In genomic region chr10:133159950-133160812, GRCh38 we compare ENCODE assay signal across 8 cellular contexts. TPM values are rescaled to one million over a fixed set of nuclear protein-coding genes. Genes with fewer than 3 reads are reported as not detected.
A peak's percentile ranks its signal among the peaks of the same experiment; 100 is the strongest.
DNase-seq lines count a peak whose midpoint lies in the region; ATAC-seq, FAIRE-seq and TF ChIP-seq lines count a peak whose summit lies in the region.

KNDC1 (plus strand) TSS chr10:133160219; CDS start chr10:133160468, 249 bp downstream.

- H3K27me3 ChIP-seq in GM23338 (ENCODE audit: insufficient read depth): no peaks in the 10 kb centered on the region
- peaks cover 15% of the 10 kb centered on the region for H3K27me3 ChIP-seq in astrocyte (ENCODE audit: insufficient read depth, low read length)
- H3K27me3 ChIP-seq in iPS-18a (ENCODE audit: control insufficient read depth, insufficient read depth, low read length): peaks cover 10% of the 10 kb centered on the region
- H3K27me3 ChIP-seq in spleen (replicated peaks in 1 of 7): peaks cover 0 to 77% (median 42%) of the 10 kb centered on the region in 7 donors

- POLR2A ChIA-PET in A549 (lab: Yijun Ruan, JAX): no interaction called here

- H3K4me3 ChIP-seq in A549 (peak within 1 kb of the TSS; percentile 88), GM23338 (peak within 1 kb of the TSS; percentile 80), astrocyte (ENCODE audit: insufficient read depth, low read depth, low read length) (peak within 1 kb of the TSS; percentile 39), iPS-18a (ENCODE audit: low read length) (peak within 1 kb of the TSS; percentile 68), spleen (peak within 1 kb of the TSS; percentile 27 to 72 (median 43))

- TF ChIP-seq POLR2A in A549 (IDR thresholded peaks at IDR 0.05; ENCODE audit: low read length) (no peak), spleen (IDR thresholded peaks at IDR 0.05) (no peak)

- H3K36me3 ChIP-seq in GM23338 (ENCODE audit: insufficient read depth) (no peaks in the 10 kb centered on the region), astrocyte (ENCODE audit: insufficient read depth, low read length) (no peaks in the 10 kb centered on the region), iPS-18a (ENCODE audit: control insufficient read depth, low read depth, low read length) (no peaks in the 10 kb centered on the region), spleen (no peaks in the 10 kb centered on the region)

- H3K4me1 Mint-ChIP-seq in GM23338 (peaks cover 19% of the 10 kb centered on the region), astrocyte (ENCODE audit: low read depth, unreplicated experiment) (peaks cover 3% of the 10 kb centered on the region)

- peaks cover 20% of the 10 kb centered on the region for H3K27me3 Mint-ChIP-seq in GM23338 (ENCODE audit: insufficient read depth, low read depth, poor library complexity)
- peaks cover 16% of the 10 kb centered on the region for H3K27me3 Mint-ChIP-seq in astrocyte (ENCODE audit: low read depth, unreplicated experiment)

- ATAC-seq in A549 (peak; percentile 71 to 73), GM23338 (peak; percentile 57), GM19023 (IDR thresholded peaks at IDR 0.05; ENCODE audit: unreplicated experiment) (no peak)

- FAIRE-seq in A549 (lab: Jason Lieb, UNC): no peak
- FAIRE-seq in astrocyte (lab: Jason Lieb, UNC): no peak

- TF ChIP-seq EP300 in A549 (IDR thresholded peaks at IDR 0.05): no peak

- H3F3A ChIP-seq in GM23338 (replicated peaks; ENCODE audit: low read depth): 0 out of 2 replicates have a peak, but pooled peaks cover 7% of the 10 kb centered on the region

- TF ChIP-seq CTCF in A549 (IDR thresholded peaks at IDR 0.05): no peak
- TF ChIP-seq CTCF in GM23338 (conservative IDR thresholded peaks at IDR 0.05; ENCODE audit: low read depth in 2 of 2): no peak
- no peak for TF ChIP-seq CTCF in astrocyte (IDR thresholded peaks at IDR 0.05; ENCODE audit: insufficient read depth, low read depth, low read length)
- no peak for TF ChIP-seq CTCF in spleen (IDR thresholded peaks at IDR 0.05 in 8 of 11, conservative IDR thresholded peaks at IDR 0.05 in 3 of 11)

- intact Hi-C loops in spleen (cut with DNase I; ENCODE audit: low total_unique reads): no loop called here

- H3K79me2 ChIP-seq in GM23338 (replicated peaks; ENCODE audit: insufficient read depth) (no peaks in the 10 kb centered on the region), astrocyte (ENCODE audit: insufficient read depth, low read length) (no peaks in the 10 kb centered on the region)

- H3K9ac ChIP-seq in astrocyte (ENCODE audit: low read length) (no peak within 1 kb of the TSS), iPS-18a (ENCODE audit: low read length) (peak within 1 kb of the TSS; percentile 7)

- CTCF ChIA-PET in A549 (lab: Yijun Ruan, JAX): interaction anchor here (1.0 to 2.0 kb wide), 3 partner anchors 9 to 20 kb away, joined by 3 to 8 read pairs (median 5); no protein-coding TSS in a partner anchor

- H3K27ac ChIP-seq in A549 (peak within 1 kb of the TSS; percentile 79 to 90), GM23338 (ENCODE audit: low read depth) (no peak within 1 kb of the TSS), astrocyte (ENCODE audit: low read depth, low read length) (no peak within 1 kb of the TSS), iPS-18a (ENCODE audit: low read length) (no peak within 1 kb of the TSS), spleen (no peak within 1 kb of the TSS)

- H3K27ac Mint-ChIP-seq in GM23338: no peak within 1 kb of the TSS
- H3K27ac Mint-ChIP-seq in astrocyte (ENCODE audit: unreplicated experiment): no peak within 1 kb of the TSS

- peak within 1 kb of the TSS; percentile 47; the same call in 1 of the 2 replicates for H2AFZ ChIP-seq in GM23338
- no peak within 1 kb of the TSS for H2AFZ ChIP-seq in astrocyte (ENCODE audit: low read depth, low read length)

- H3K4me3 Mint-ChIP-seq in GM23338 (peak within 1 kb of the TSS; percentile 66), astrocyte (ENCODE audit: unreplicated experiment) (peak within 1 kb of the TSS; percentile 64)

- H3K9me2 ChIP-seq in GM23338 (ENCODE audit: insufficient read depth): no peaks in the 10 kb centered on the region

- peaks cover 4% of the 10 kb centered on the region; the same call in 1 of the 3 replicates for H3K36me3 Mint-ChIP-seq in GM23338 (ENCODE audit: low read depth)
- H3K36me3 Mint-ChIP-seq in astrocyte (ENCODE audit: low read depth, unreplicated experiment): no peaks in the 10 kb centered on the region

- no peak for TF ChIP-seq RAD21 in A549 (conservative IDR thresholded peaks at IDR 0.05 in 1 of 2, IDR thresholded peaks at IDR 0.05 in 1 of 2)

- H3K9me3 Mint-ChIP-seq in GM23338 (no peaks in the 10 kb centered on the region), astrocyte (ENCODE audit: unreplicated experiment) (no peaks in the 10 kb centered on the region)

- peaks cover 15% of the 10 kb centered on the region for H3K4me1 ChIP-seq in A549
- peaks cover 13% of the 10 kb centered on the region for H3K4me1 ChIP-seq in GM23338 (ENCODE audit: insufficient read depth)
- no peaks in the 10 kb centered on the region for H3K4me1 ChIP-seq in astrocyte (ENCODE audit: insufficient read depth, low read length)
- H3K4me1 ChIP-seq in iPS-18a (ENCODE audit: control insufficient read depth, low read depth, low read length): peaks cover 10% of the 10 kb centered on the region
- H3K4me1 ChIP-seq in spleen: peaks cover 0 to 23% (median 14%) of the 10 kb centered on the region in 6 donors

- H3K9me3 ChIP-seq in A549 (no peaks in the 10 kb centered on the region), astrocyte (ENCODE audit: insufficient read depth, low read depth, low read length) (no peaks in the 10 kb centered on the region), iPS-18a (ENCODE audit: control insufficient read depth, low read depth, low read length) (no peaks in the 10 kb centered on the region), spleen (no peaks in the 10 kb centered on the region)

- H4K20me1 ChIP-seq in GM23338 (replicated peaks; ENCODE audit: insufficient read depth) (no peaks in the 10 kb centered on the region), astrocyte (ENCODE audit: insufficient read depth, low read length) (no peaks in the 10 kb centered on the region)

- DNase-seq in A549 (ENCODE audit: low read depth in 1 of 2, low spot score in 1 of 2) (peak in 1 of 2 experiments; percentile 80), GM23338 (ENCODE audit: low spot score) (peak; percentile 75), astrocyte (ENCODE audit: low read depth) (no peak), spleen (peak; percentile 74), HCEC 1CT (no peak), superior temporal gyrus (ENCODE audit: extremely low spot score) (no peak)

- H3K4me2 ChIP-seq in A549 (peak within 1 kb of the TSS; percentile 100), GM23338 (peak within 1 kb of the TSS; percentile 89), astrocyte (ENCODE audit: low read length) (peak within 1 kb of the TSS; percentile 80)

- WGBS in A549 (ENCODE audit: missing lambda C conversion rate): 16% methylated on average over 7 of the region's 108 CpGs
- 1 to 2% (median 1%) methylated on average over 14 to 108 of the region's 108 CpGs for WGBS in spleen, 5 donors

TF ChIP-seq in A549, 52 proteins besides CTCF, POLR2A, EP300 and RAD21 (continues in another document):
- TF ChIP-seq CBX8 (IDR thresholded peaks at IDR 0.05): no peak
- TF ChIP-seq ATOH8 (CRISPR knock-in tag; IDR thresholded peaks at IDR 0.05; ENCODE audit: low read depth): no peak
- no peak for TF ChIP-seq MAFK (IDR thresholded peaks at IDR 0.05; ENCODE audit: partially characterized antibody)
- TF ChIP-seq CEBPB (IDR thresholded peaks at IDR 0.05): no peak
- no peak for TF ChIP-seq TP53 (CRISPR knock-in tag; IDR thresholded peaks at IDR 0.05)
- TF ChIP-seq ZNF302 (CRISPR knock-in tag; IDR thresholded peaks at IDR 0.05): no peak
- no peak for TF ChIP-seq TFCP2L1 (CRISPR knock-in tag; IDR thresholded peaks at IDR 0.05)
- TF ChIP-seq ZFP36 (IDR thresholded peaks at IDR 0.05; ENCODE audit: borderline replicate concordance, partially characterized antibody): no peak
- no peak for TF ChIP-seq NPAS2 (CRISPR knock-in tag; IDR thresholded peaks at IDR 0.05; ENCODE audit: borderline replicate concordance)
- no peak for TF ChIP-seq ZSCAN20 (CRISPR knock-in tag; IDR thresholded peaks at IDR 0.05)

TF ChIP-seq in GM23338, 12 proteins besides CTCF, POLR2A, EP300 and RAD21 (continues in another document):
- no peak for TF ChIP-seq ZNF331 (CRISPR knock-in tag; IDR thresholded peaks at IDR 0.05; ENCODE audit: low read depth)
- no peak for TF ChIP-seq POLR2AphosphoS5 (IDR thresholded peaks at IDR 0.05; ENCODE audit: low read depth)
- TF ChIP-seq CREB1 (CRISPR knock-in tag; IDR thresholded peaks at IDR 0.05; ENCODE audit: low read depth): no peak
- TF ChIP-seq EZH2 (IDR thresholded peaks at IDR 0.05; ENCODE audit: low read depth, unreplicated experiment): no peak
- TF ChIP-seq STAT1 (IDR thresholded peaks at IDR 0.05; ENCODE audit: unreplicated experiment): no peak
- no peak for TF ChIP-seq NANOG (IDR thresholded peaks at IDR 0.05; ENCODE audit: borderline replicate concordance)
- TF ChIP-seq ZNF114 (CRISPR knock-in tag; IDR thresholded peaks at IDR 0.05): no peak

RNA-seq across cellular contexts. Expression of gene KNDC1, which starts in this region (rescaled TPM):
- polyA plus RNA-seq in A549 (2011; rRNA removed) (0.63 and 0.65 TPM in 2 replicates), A549 (2017; fragmentation: RNase III; extraction: RNeasy Plus Mini Kit Qiagen cat#74134 plus additional on column Dnase treatment) (0.49 to 0.73 TPM (median 0.56 TPM) in 3 replicates), GM23338 (2016; fragmentation: Nextera tagmentation; extraction: Ambion mirVana) (1.8 and 1.9 TPM in 2 replicates), spleen (under 1 TPM; 0.05 to 0.43 (median 0.29) TPM)
- 0.70 and 2.1 TPM in 2 replicates for polyA plus RNA-seq in A549 (2012; cell fraction: cytosol; rRNA removed)
- 1.1 and 2.7 TPM in 2 replicates for polyA plus RNA-seq in A549 (2012; cell fraction: nucleus; rRNA removed)
- 0.33 and 0.78 TPM in 2 replicates for polyA minus RNA-seq in A549 (2011; rRNA and poly(A)+ RNA removed)
- 8.2 and 16.0 TPM in 2 replicates for total RNA-seq in GM23338 (2014; rRNA removed; shearing (Covaris generic))
- total RNA-seq in astrocyte (2.6 and 4.1 TPM in 2 replicates), spleen (1 to 10 TPM in 5 of 7 donors, under 1 TPM in 2; 0.32 to 3.5 (median 2.5) TPM)

Comparison
In these comparisons a context has a peak if more than half of its experiments do, and no peak if none do; other contexts are left out.
1. DNase-seq: peak in GM23338 (single experiment) and spleen (single experiment); none in astrocyte (single experiment), HCEC 1CT (single experiment) and superior temporal gyrus (single experiment).
2. H3K27ac ChIP-seq: peak in A549 (2 of 2); none in GM23338 (single experiment), astrocyte (single experiment), iPS-18a (single experiment) and spleen (0 of 8).
3. Peak in every context shown above with its lines, with median percentiles within 50 percentile points of each other: H3K4me2 ChIP-seq and H3K4me3 ChIP-seq.